ENCODE assay signal across 8 cellular contexts in the genomic region with DNA sequence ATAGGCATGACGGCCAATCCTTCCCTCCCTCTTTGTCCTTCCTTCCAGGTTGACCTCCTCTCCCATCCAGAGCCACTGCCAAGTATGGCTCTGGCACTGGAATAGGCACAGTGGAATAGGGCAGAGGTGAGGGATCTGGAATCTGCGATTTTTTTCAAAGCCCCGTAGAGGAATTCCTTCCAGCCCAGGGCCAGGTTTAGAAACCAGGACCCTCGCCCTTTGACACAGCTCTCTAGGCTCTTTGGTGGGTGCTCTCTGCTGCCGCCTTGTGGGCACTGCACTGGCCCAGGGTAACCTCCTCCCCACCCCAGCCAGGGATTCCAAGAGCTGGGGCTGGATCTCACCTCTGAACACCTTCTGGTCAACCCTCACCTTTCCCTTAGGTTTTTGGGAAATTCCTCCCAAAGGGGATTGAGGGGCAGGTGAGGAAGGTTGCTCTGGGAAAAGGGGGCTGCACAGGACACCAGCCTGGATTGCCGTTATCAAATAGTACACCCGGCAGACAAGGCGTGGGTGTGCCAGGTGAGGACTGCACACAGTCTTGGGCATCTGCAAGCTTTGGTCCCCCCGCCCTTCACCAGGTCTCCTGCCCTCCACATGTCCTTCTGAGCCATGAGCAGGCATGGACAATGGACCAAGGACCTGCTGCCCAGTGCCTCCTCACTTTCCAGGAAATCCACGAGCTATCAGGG. TPM values are rescaled to one million over a fixed set of nuclear protein-coding genes. Genes with fewer than 3 reads are reported as not detected.
A peak's percentile ranks its signal among the peaks of the same experiment; 100 is the strongest.
DNase-seq lines count a peak whose midpoint lies in the region; ATAC-seq, FAIRE-seq and TF ChIP-seq lines count a peak whose summit lies in the region.

No MANE protein-coding gene starts in this region.

- no peaks in the 10 kb centered on the region for H3K9me3 Mint-ChIP-seq in activated T-cell treated with anti-CD3 and anti-CD28 coated beads, Interleukin-2, amount 50 U/mL, for 72 hours

- TF ChIP-seq RAD21 in A549 (conservative IDR thresholded peaks at IDR 0.05 in 1 of 2, IDR thresholded peaks at IDR 0.05 in 1 of 2) = peak; percentile 60 to 62

- peaks cover 12% of the 10 kb centered on the region for H3K4me1 ChIP-seq in A549
- H3K4me1 ChIP-seq in PC-9 (replicated peaks; ENCODE audit: insufficient read depth) = peaks cover 27% of the 10 kb centered on the region
- peaks cover 11% of the 10 kb centered on the region for H3K4me1 ChIP-seq in psoas muscle

- no peaks in the 10 kb centered on the region for H4K20me1 ChIP-seq in PC-9 (ENCODE audit: insufficient read depth)

- H3K27ac Mint-ChIP-seq in activated T-cell treated with anti-CD3 and anti-CD28 coated beads, Interleukin-2, amount 50 U/mL, for 72 hours = no peak overlapping the region

- DNase-seq in A549 (ENCODE audit: low read depth in 1 of 2, low spot score in 1 of 2) (peak; percentile 28 to 76), GM12892 (ENCODE audit: insufficient read length) (peak; percentile 57), PC-9 (peak in 1 of 2 experiments; percentile 68), frontal cortex (ENCODE audit: low spot score in 2 of 2) (peak; percentile 40 to 60), psoas muscle (peak; percentile 64 to 82)
- peak; percentile 72 to 73 for DNase-seq in activated T-cell treated with anti-CD3 and anti-CD28 coated beads, Interleukin-2, amount 50 U/mL, for 72 hours

- intact Hi-C loops in PC-9 (cut with micrococcal nuclease; ENCODE audit: unreplicated experiment) (loop anchor here (1.0 kb wide), 2 partner anchors 377 to 382 kb away; a partner anchor contains a TSS), psoas muscle (cut with DNase I) (loop anchor here in 1 of 2 donors (5.0 kb wide), 2 partner anchors 76 to 116 kb away; a partner anchor contains a TSS)

- TF ChIP-seq CTCF in A549 (IDR thresholded peaks at IDR 0.05) (peak; percentile 83), PC-9 (conservative IDR thresholded peaks at IDR 0.05) (peak; percentile 98), psoas muscle (IDR thresholded peaks at IDR 0.05) (peak; percentile 86)

- H3K36me3 Mint-ChIP-seq in activated T-cell treated with anti-CD3 and anti-CD28 coated beads, Interleukin-2, amount 50 U/mL, for 72 hours (ENCODE audit: insufficient read depth in 2 of 2) = no peaks in the 10 kb centered on the region

- H3K27ac ChIP-seq in A549 (0 out of 6 replicates have a peak overlapping the region, but pooled peaks of 1 of the 2 experiments have one; percentile 33), PC-9 (no peak overlapping the region), psoas muscle (no peak overlapping the region)

- H3K27me3 ChIP-seq in PC-9 (ENCODE audit: insufficient read depth, low read depth) (no peaks in the 10 kb centered on the region), psoas muscle (ENCODE audit: insufficient read depth in 3 of 3, low read length in 2 of 3) (peaks cover 0 to 2% (median 0%) of the 10 kb centered on the region in 3 donors)

- H3K79me2 ChIP-seq in PC-9 (ENCODE audit: low read depth) = no peaks in the 10 kb centered on the region

- no peaks in the 10 kb centered on the region for H3K27me3 Mint-ChIP-seq in activated T-cell treated with anti-CD3 and anti-CD28 coated beads, Interleukin-2, amount 50 U/mL, for 72 hours (ENCODE audit: low read depth)

- H3K4me3 Mint-ChIP-seq in activated T-cell treated with anti-CD3 and anti-CD28 coated beads, Interleukin-2, amount 50 U/mL, for 72 hours = no peak overlapping the region

- WGBS in A549 (ENCODE audit: missing lambda C conversion rate) = 46% methylated on average over 10 of the region's 10 CpGs
- WGBS in psoas muscle, 3 donors = 50 to 56% (median 53%) methylated on average over 10 of the region's 10 CpGs

- TF ChIP-seq POLR2A in A549 (IDR thresholded peaks at IDR 0.05; ENCODE audit: low read length) = no peak
- TF ChIP-seq POLR2A in GM12892 (IDR thresholded peaks at IDR 0.05; ENCODE audit: low read depth, low read length) = no peak

- no peak overlapping the region for H3K4me3 ChIP-seq in A549
- H3K4me3 ChIP-seq in PC-9 = no peak overlapping the region
- no peak overlapping the region for H3K4me3 ChIP-seq in psoas muscle

- H3K4me2 ChIP-seq in A549 = no peak overlapping the region
- no peak overlapping the region for H3K4me2 ChIP-seq in PC-9

- H3F3A ChIP-seq in PC-9 (ENCODE audit: insufficient read depth, low read depth) = peaks cover 6% of the 10 kb centered on the region; the same call in 1 of the 2 replicates

- TF ChIP-seq EP300 in A549 (IDR thresholded peaks at IDR 0.05) = no peak

- ATAC-seq in A549 (peak; percentile 72 to 94; a peak in 5 of 6 replicates), psoas muscle (peak; percentile 72 to 78 (median 73)), GM21825 (IDR thresholded peaks at IDR 0.05; ENCODE audit: unreplicated experiment) (no peak), HG02763 (IDR thresholded peaks at IDR 0.05; ENCODE audit: unreplicated experiment) (no peak)
- ATAC-seq in activated T-cell treated with anti-CD3 and anti-CD28 coated beads, Interleukin-2, amount 50 U/mL, for 72 hours (replicated peaks in 1 of 2) = peak; percentile 62 to 69

- no TSS peak for BruUV-seq in PC-9 (replicated peaks; lab: Mats Ljungman, UMichigan)

- H3K9me2 ChIP-seq in PC-9 (ENCODE audit: insufficient read depth) = no peaks in the 10 kb centered on the region

- H2AFZ ChIP-seq in PC-9 = no peak overlapping the region

- H3K36me3 ChIP-seq in PC-9 (ENCODE audit: low read depth) (no peaks in the 10 kb centered on the region), psoas muscle (ENCODE audit: insufficient read depth in 1 of 2, low read depth in 1 of 2) (no peaks in the 10 kb centered on the region)

- CTCF ChIA-PET in A549 (lab: Yijun Ruan, JAX) (interaction anchor here (0.6 to 9.8 kb wide), 55 partner anchors 9 to 421 kb away, joined by 3 to 112 read pairs (median 4); a partner anchor contains a TSS), PC-9 (lab: Charles Lee) (interaction anchor here (0.5 to 1.6 kb wide), 13 partner anchors 9 to 377 kb away, joined by 3 to 15 read pairs (median 3); a partner anchor contains a TSS)

- no peak for FAIRE-seq in A549 (lab: Jason Lieb, UNC)
- FAIRE-seq in GM12892 (lab: Jason Lieb, UNC) = peak; percentile 71
- no peak for FAIRE-seq in frontal cortex (lab: Jason Lieb, UNC)

- POLR2A ChIA-PET in A549 (lab: Yijun Ruan, JAX) = no interaction called here
- POLR2A ChIA-PET in PC-9 (lab: Charles Lee; ENCODE audit: unreplicated experiment) = interaction anchor here (0.5 kb wide), 1 partner anchor 352 kb away, joined by 4 read pairs; no protein-coding TSS in a partner anchor

- H3K4me1 Mint-ChIP-seq in activated T-cell treated with anti-CD3 and anti-CD28 coated beads, Interleukin-2, amount 50 U/mL, for 72 hours (ENCODE audit: low read depth) = peaks cover 42% of the 10 kb centered on the region

- H3K9me3 ChIP-seq in A549 (no peaks in the 10 kb centered on the region), PC-9 (ENCODE audit: insufficient read depth, low read depth) (no peaks in the 10 kb centered on the region), psoas muscle (no peaks in the 10 kb centered on the region)

TF ChIP-seq in A549, 52 proteins besides CTCF, POLR2A, EP300 and RAD21:
- peak; percentile 85 for TF ChIP-seq SMC3 (IDR thresholded peaks at IDR 0.05)
- TF ChIP-seq, protein P1, sequence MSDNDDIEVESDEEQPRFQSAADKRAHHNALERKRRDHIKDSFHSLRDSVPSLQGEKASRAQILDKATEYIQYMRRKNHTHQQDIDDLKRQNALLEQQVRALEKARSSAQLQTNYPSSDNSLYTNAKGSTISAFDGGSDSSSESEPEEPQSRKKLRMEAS (IDR thresholded peaks at IDR 0.05) = no peak
- TF ChIP-seq MAZ (IDR thresholded peaks at IDR 0.05; ENCODE audit: borderline replicate concordance, low read depth, low read length) = no peak

RNA-seq across cellular contexts. Expression of a gene that starts 22.8 kb away (rescaled TPM):
- not detected in 2 replicates for polyA plus RNA-seq in A549 (2011; rRNA removed)
- not detected in 2 replicates for polyA plus RNA-seq in A549 (2012; cell fraction: cytosol; rRNA removed)
- not detected in 2 replicates for polyA plus RNA-seq in A549 (2012; cell fraction: nucleus; rRNA removed)
- polyA plus RNA-seq in A549 (2017; fragmentation: RNase III; extraction: RNeasy Plus Mini Kit Qiagen cat#74134 plus additional on column Dnase treatment) = not detected in 3 replicates
- not detected in 2 replicates for polyA minus RNA-seq in A549 (2011; rRNA and poly(A)+ RNA removed)
- 0.11 TPM for polyA plus RNA-seq in GM12892 (2012; ENCODE audit: missing spikeins)
- not detected in 2 replicates for total RNA-seq in PC-9 (2021)
- under 1 TPM; 0.35 to 0.43 TPM for total RNA-seq in activated T-cell treated with anti-CD3 and anti-CD28 coated beads, Interleukin-2, amount 50 U/mL, for 72 hours
- not detected for total RNA-seq in frontal cortex
- not detected for total RNA-seq in psoas muscle
- polyA plus RNA-seq in psoas muscle = under 1 TPM; 0.01 to 0.03 (median 0.03) TPM

Comparison
In these comparisons a context has a peak if more than half of its experiments do, and no peak if none do; other contexts are left out.
1. ATAC-seq: peak in A549 (2 of 2), activated T-cell treated with anti-CD3 and anti-CD28 coated beads, Interleukin-2, amount 50 U/mL, for 72 hours (2 of 2) and psoas muscle (4 of 4); none in GM21825 (single experiment) and HG02763 (single experiment).
2. Peak in every context shown above with its lines, with median percentiles within 50 percentile points of each other: CTCF ChIP-seq.